In the genomic region with DNA sequence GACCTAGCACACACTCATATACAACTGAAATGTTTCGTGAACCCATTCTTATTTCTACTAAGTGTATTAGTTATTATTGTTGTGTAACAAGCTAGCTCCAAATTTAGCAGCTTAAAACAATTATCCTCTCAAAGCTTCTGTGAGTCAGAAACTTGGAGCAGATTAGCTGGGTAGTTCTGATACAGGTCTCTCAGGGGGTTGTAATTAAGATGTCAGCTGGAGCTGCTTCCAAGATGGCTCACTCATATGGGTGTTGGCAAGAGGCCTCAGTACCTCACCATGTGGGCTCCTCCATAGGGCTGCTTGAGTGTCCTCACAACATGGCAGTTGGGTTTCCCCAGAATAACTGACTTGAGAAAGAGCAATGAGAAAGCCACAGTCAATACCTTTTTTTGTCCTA, we compare ENCODE assay signal across 22 cellular contexts. TPM values are rescaled to one million over a fixed set of nuclear protein-coding genes. Genes with fewer than 3 reads are reported as not detected.
A peak's percentile ranks its signal among the peaks of the same experiment; 100 is the strongest.
DNase-seq lines count a peak whose midpoint lies in the region; ATAC-seq and TF ChIP-seq lines count a peak whose summit lies in the region.
"Had no signal": no experiment of that assay in that cellular context is flagged by ENCODE, and none has a peak within 500 bp of the region (broad histone marks: within the 10 kb centered on the region; RNA-seq: fewer than 3 reads in every experiment).

No MANE protein-coding gene starts in this region.

- DNase-seq in DMS 273 (lab: John Stamatoyannopoulos, UW; ENCODE audit: unreplicated experiment) (peak; percentile 15), DMS 273 treated with DMSO at 0.1 percent for 48 hours (lab: John Stamatoyannopoulos, UW) (no peak), adipocyte (ENCODE audit: low read depth) (peak; percentile 37), fibroblast of the aortic adventitia (ENCODE audit: low read depth) (peak; percentile 92), thoracic aorta (ENCODE audit: low spot score) (no peak), T-helper 2 cell (no peak), suprapubic skin (ENCODE audit: low spot score in 2 of 2) (no peak)
- DNase-seq: activated CD8-positive, alpha-beta memory T cell treated with anti-CD3 and anti-CD28 coated beads, Interleukin-2, amount 50 U/mL, for 48 hours; C1 segment of cervical spinal cord; caudate nucleus; gastrocnemius medialis; H7; hippocampal formation; NCI-H1436; NCI-H510A treated with DMSO at 0.1 percent for 48 hours; psoas muscle; small intestine; stimulated activated naive CD4-positive, alpha-beta T cell treated with Interleukin-2 at 50 U/mL for 16 hours; trophoblast cell had no signal

- 100% methylated on average over 1 of the region's 1 CpG for WGBS in suprapubic skin

- no peak overlapping the region for H3K9ac ChIP-seq in adipocyte (ENCODE audit: low read length)

- ATAC-seq in thoracic aorta (ENCODE audit: insufficient number of reproducible peaks, low FRiP score, low read depth) (no peak), HG03108 (IDR thresholded peaks at IDR 0.05; ENCODE audit: unreplicated experiment) (no peak)
- ATAC-seq: gastrocnemius medialis had no signal

- H3K27ac ChIP-seq in thoracic aorta (peak overlapping the region; percentile 21 to 88), suprapubic skin (no peak overlapping the region)
- H3K27ac ChIP-seq: 22Rv1, gastrocnemius medialis, psoas muscle had no signal

- peaks cover 4% of the 10 kb centered on the region for H3K9me3 ChIP-seq in adipocyte (ENCODE audit: control insufficient read depth, low read length)
- H3K9me3 ChIP-seq in thoracic aorta = no peaks in the 10 kb centered on the region
- no peaks in the 10 kb centered on the region for H3K9me3 ChIP-seq in suprapubic skin
- H3K9me3 ChIP-seq: gastrocnemius medialis, psoas muscle had no signal

- TF ChIP-seq CTCF in fibroblast of the aortic adventitia (IDR thresholded peaks at IDR 0.05; ENCODE audit: insufficient read depth, low read length) = no peak
- TF ChIP-seq CTCF in thoracic aorta (IDR thresholded peaks at IDR 0.05) = no peak
- no peak for TF ChIP-seq CTCF in suprapubic skin (IDR thresholded peaks at IDR 0.05)

- TF ChIP-seq POLR2A in suprapubic skin (IDR thresholded peaks at IDR 0.05) = no peak

- H3K4me3 ChIP-seq in adipocyte (ENCODE audit: low read length) = peak overlapping the region; percentile 34
- no peak overlapping the region for H3K4me3 ChIP-seq in fibroblast of the aortic adventitia (ENCODE audit: low read depth, low read length)
- no peak overlapping the region for H3K4me3 ChIP-seq in thoracic aorta
- no peak overlapping the region for H3K4me3 ChIP-seq in suprapubic skin
- H3K4me3 ChIP-seq: gastrocnemius medialis, lung, psoas muscle had no signal

- H3K27me3 ChIP-seq in adipocyte (replicated peaks; ENCODE audit: control insufficient read depth, insufficient read depth, low read length) = no peaks in the 10 kb centered on the region
- no peaks in the 10 kb centered on the region for H3K27me3 ChIP-seq in thoracic aorta (replicated peaks; ENCODE audit: insufficient read depth)
- no peaks in the 10 kb centered on the region for H3K27me3 ChIP-seq in suprapubic skin
- H3K27me3 ChIP-seq: gastrocnemius medialis had no signal

- H3K36me3 ChIP-seq in adipocyte (ENCODE audit: control insufficient read depth, insufficient read depth, low read length, severe bottlenecking) (peaks cover 33% of the 10 kb centered on the region), thoracic aorta (no peaks in the 10 kb centered on the region), suprapubic skin (peaks cover 8% of the 10 kb centered on the region)

- no peak for TF ChIP-seq EP300 in suprapubic skin (IDR thresholded peaks at IDR 0.05)

- H3K4me1 ChIP-seq in adipocyte (ENCODE audit: control insufficient read depth, insufficient read depth, low read length) (peaks cover 22% of the 10 kb centered on the region), thoracic aorta (ENCODE audit: control insufficient read depth in 1 of 2, low read depth in 2 of 2) (peaks cover 8 to 11% of the 10 kb centered on the region in 2 donors), suprapubic skin (no peaks in the 10 kb centered on the region)
- H3K4me1 ChIP-seq: gastrocnemius medialis, psoas muscle had no signal

RNA-seq across cellular contexts. Expression of a gene that starts 9.8 kb away (rescaled TPM):
- total RNA-seq in fibroblast of the aortic adventitia (ENCODE audit: low replicate concordance) (1.7 and 4.3 TPM in 2 replicates), thoracic aorta (10 to 100 TPM; 13.8 to 20.3 TPM), suprapubic skin (1 to 10 TPM; 1.3 to 5.9 (median 2.4) TPM)

RNA-seq across cellular contexts. Expression of a gene that starts 28.8 kb away (rescaled TPM):
- total RNA-seq in fibroblast of the aortic adventitia (ENCODE audit: low replicate concordance) (16.7 and 28.7 TPM in 2 replicates), thoracic aorta (10 to 100 TPM; 69.0 to 74.9 TPM), suprapubic skin (10 to 100 TPM; 15.3 to 59.1 (median 23.3) TPM)

RNA-seq across cellular contexts. Expression of a gene that starts 28.9 kb away (rescaled TPM):
- total RNA-seq in fibroblast of the aortic adventitia (ENCODE audit: low replicate concordance) = 58.8 and 105 TPM in 2 replicates
- total RNA-seq in thoracic aorta = 10 to 100 TPM; 57.4 to 75.1 TPM
- total RNA-seq in suprapubic skin = 10 to 100 TPM; 49.8 to 56.7 (median 53.5) TPM

Comparison
In these comparisons a context has a peak if more than half of its experiments do, and no peak if none do; other contexts are left out.
1. DNase-seq: peak in DMS 273 (single experiment), adipocyte (single experiment) and fibroblast of the aortic adventitia (single experiment); none in DMS 273 treated with DMSO at 0.1 percent for 48 hours (single experiment), thoracic aorta (single experiment), T-helper 2 cell (0 of 5) and suprapubic skin (0 of 2).